Comparison of ENCODE assay signal across 18 cellular contexts in genomic region chr21:42230636-42231035, GRCh38. TPM values are rescaled to one million over a fixed set of nuclear protein-coding genes. Genes with fewer than 3 reads are reported as not detected.
A peak's percentile ranks its signal among the peaks of the same experiment; 100 is the strongest.
DNase-seq lines count a peak whose midpoint lies in the region; ATAC-seq, FAIRE-seq and TF ChIP-seq lines count a peak whose summit lies in the region.
"Had no signal": no experiment of that assay in that cellular context is flagged by ENCODE, and none has a peak within 500 bp of the region (broad histone marks: within the 10 kb centered on the region; RNA-seq: fewer than 3 reads in every experiment).

No MANE protein-coding gene starts in this region.

- CTCF ChIA-PET in HepG2 (lab: Yijun Ruan, JAX; ENCODE audit: low intra/inter-chr PET ratio, low total read pairs), result no interaction called here

- WGBS in liver, result 84% methylated on average over 13 of the region's 13 CpGs
- WGBS in HepG2 (ENCODE audit: low lambda C conversion rate), result 20% methylated on average over 12 of the region's 13 CpGs

- POLR2A ChIA-PET in HepG2 (lab: Yijun Ruan, JAX), result no interaction called here

- TF ChIP-seq CTCF in liver (IDR thresholded peaks at IDR 0.05; ENCODE audit: low read depth, low read length, missing input control), result no peak
- no peak for TF ChIP-seq CTCF in HepG2 (CRISPR knock-in tag; IDR thresholded peaks at IDR 0.05)
- TF ChIP-seq CTCF in osteoblast (IDR thresholded peaks at IDR 0.05; ENCODE audit: extremely low read depth, low read depth, low read length), result no peak

- peak overlapping the region; percentile 94 to 95 for H3K27ac Mint-ChIP-seq in effector memory CD8-positive, alpha-beta T cell
- H3K27ac Mint-ChIP-seq: activated naive CD8-positive, alpha-beta T cell treated with anti-CD3 and anti-CD28 coated beads, Interleukin-2, amount 50 U/mL, for 24 hours had no signal

- H4K20me1 ChIP-seq in HepG2 (ENCODE audit: insufficient read depth, low read length) (no peaks in the 10 kb centered on the region), osteoblast (ENCODE audit: insufficient read depth, low read length) (no peaks in the 10 kb centered on the region)

- H3K9ac ChIP-seq in liver (ENCODE audit: low read depth in 1 of 2, low read length in 2 of 2), result no peak overlapping the region
- H3K9ac ChIP-seq in HepG2 (ENCODE audit: insufficient read depth, low read depth, low read length), result no peak overlapping the region

- H3K9me3 Mint-ChIP-seq in effector memory CD8-positive, alpha-beta T cell, result no peaks in the 10 kb centered on the region
- H3K9me3 Mint-ChIP-seq: activated naive CD8-positive, alpha-beta T cell treated with anti-CD3 and anti-CD28 coated beads, Interleukin-2, amount 50 U/mL, for 24 hours had no signal

- intact Hi-C loops in HepG2 (cut with micrococcal nuclease; ENCODE audit: unreplicated experiment), result no loop called here

- H3K79me2 ChIP-seq in HepG2 (ENCODE audit: insufficient read depth, low read length), result no peaks in the 10 kb centered on the region
- no peaks in the 10 kb centered on the region for H3K79me2 ChIP-seq in osteoblast (ENCODE audit: insufficient read depth, low read length)

- H3K4me3 ChIP-seq in liver (ENCODE audit: low read depth in 1 of 3, low read length in 3 of 3) (no peak overlapping the region), HepG2 (replicated peaks in 1 of 3; ENCODE audit: insufficient read depth in 1 of 3, low read depth in 2 of 3, low read length in 3 of 3) (no peak overlapping the region), osteoblast (ENCODE audit: insufficient read depth, low read length) (no peak overlapping the region)
- H3K4me3 ChIP-seq: PC-9, SJCRH30 had no signal

- BruUV-seq in HepG2 (replicated peaks; lab: Mats Ljungman, UMichigan), result no TSS peak

- peaks cover 59% of the 10 kb centered on the region for H3K36me3 Mint-ChIP-seq in effector memory CD8-positive, alpha-beta T cell (ENCODE audit: insufficient read depth)

- H3K36me3 ChIP-seq in liver (ENCODE audit: control insufficient read depth in 4 of 4, insufficient read depth in 3 of 4, low read depth in 1 of 4, low read length in 3 of 4) (no peaks in the 10 kb centered on the region), HepG2 (replicated peaks in 1 of 2; ENCODE audit: control insufficient read depth in 1 of 2, insufficient read depth in 2 of 2, low read length in 2 of 2) (no peaks in the 10 kb centered on the region), osteoblast (ENCODE audit: insufficient read depth, low read length) (no peaks in the 10 kb centered on the region)
- H3K36me3 ChIP-seq: SJCRH30 had no signal

- no peaks in the 10 kb centered on the region for H3K9me3 ChIP-seq in liver (ENCODE audit: control insufficient read depth in 4 of 4, low read length in 3 of 4)
- no peaks in the 10 kb centered on the region for H3K9me3 ChIP-seq in HepG2 (ENCODE audit: low read length)
- H3K9me3 ChIP-seq in osteoblast (ENCODE audit: low read depth, low read length), result no peaks in the 10 kb centered on the region
- H3K9me3 ChIP-seq: SJCRH30 had no signal

- H3K27ac ChIP-seq in liver (ENCODE audit: low read depth in 1 of 2, low read length in 2 of 2) (peak overlapping the region; percentile 14 to 45), HepG2 (ENCODE audit: extremely low read length, insufficient read depth, low read length) (no peak overlapping the region), osteoblast (ENCODE audit: low read depth, low read length) (no peak overlapping the region)
- H3K27ac ChIP-seq: PC-9, SJCRH30 had no signal

- no peaks in the 10 kb centered on the region for H3K27me3 Mint-ChIP-seq in effector memory CD8-positive, alpha-beta T cell
- H3K27me3 Mint-ChIP-seq: activated naive CD8-positive, alpha-beta T cell treated with anti-CD3 and anti-CD28 coated beads, Interleukin-2, amount 50 U/mL, for 24 hours had no signal

- no peak for TF ChIP-seq POLR2A in HepG2 (IDR thresholded peaks at IDR 0.05; ENCODE audit: insufficient read depth in 1 of 2, low read depth in 2 of 2, low read length in 2 of 2)

- TF ChIP-seq RAD21 in liver (IDR thresholded peaks at IDR 0.05) (no peak), HepG2 (CRISPR knock-in tag; IDR thresholded peaks at IDR 0.05) (no peak)

- in situ Hi-C loops in HepG2 (cut with HindIII; ENCODE audit: extremely low pct_ligation_motif_present, low pct_unique_long_range_greater_than_20kb), result no loop called here

- no peak for DNase-seq in HepG2 (ENCODE audit: low spot score)
- no peak for DNase-seq in effector memory CD8-positive, alpha-beta T cell
- DNase-seq in osteoblast (ENCODE audit: insufficient read length, low spot score, missing footprints), result peak; percentile 64
- DNase-seq in UCSD-AML1 (lab: John Stamatoyannopoulos, UW; ENCODE audit: unreplicated experiment), result no peak
- DNase-seq in NCI-H748 (lab: John Stamatoyannopoulos, UW; ENCODE audit: unreplicated experiment), result no peak
- DNase-seq in HCEC 1CT, result no peak
- DNase-seq: activated naive CD8-positive, alpha-beta T cell treated with anti-CD3 and anti-CD28 coated beads, Interleukin-2, amount 50 U/mL, for 24 hours; DMS79 treated with DMSO at 0.1 percent for 48 hours; IMR-90; NCI-H1694; NCI-H774; PC-9; SJCRH30; small intestine; stimulated activated CD4-positive, alpha-beta T cell treated with anti-CD3 and anti-CD28 coated beads, Interleukin-4, amount 100 ng/mL, for 1 hour had no signal

- no peaks in the 10 kb centered on the region for H3K27me3 ChIP-seq in liver (ENCODE audit: control insufficient read depth in 4 of 4, insufficient read depth in 4 of 4, low read length in 3 of 4)
- H3K27me3 ChIP-seq in HepG2 (ENCODE audit: control insufficient read depth in 1 of 2, insufficient read depth in 2 of 2, low read length in 2 of 2), result peaks cover 0 to 58% of the 10 kb centered on the region in 2 experiments; a peak in 4 of 5 replicates
- peaks cover 34% of the 10 kb centered on the region for H3K27me3 ChIP-seq in osteoblast (ENCODE audit: insufficient read depth, low read length)
- H3K27me3 ChIP-seq: SJCRH30 had no signal

- ATAC-seq in HepG2 (no peak), HG03159 (IDR thresholded peaks at IDR 0.05; ENCODE audit: unreplicated experiment) (no peak)
- ATAC-seq in effector memory CD8-positive, alpha-beta T cell (replicated peaks), result no peak
- ATAC-seq: activated naive CD8-positive, alpha-beta T cell treated with anti-CD3 and anti-CD28 coated beads, Interleukin-2, amount 50 U/mL, for 24 hours; esophagus mucosa had no signal

- H2AFZ ChIP-seq in HepG2 (ENCODE audit: low read length) (no peak overlapping the region), osteoblast (ENCODE audit: low read length) (no peak overlapping the region)
- H2AFZ ChIP-seq: PC-9 had no signal

- H3K4me3 Mint-ChIP-seq in effector memory CD8-positive, alpha-beta T cell, result peak overlapping the region in 1 of 2 donors; percentile 14
- H3K4me3 Mint-ChIP-seq: activated naive CD8-positive, alpha-beta T cell treated with anti-CD3 and anti-CD28 coated beads, Interleukin-2, amount 50 U/mL, for 24 hours had no signal

- no peak overlapping the region for H3K4me2 ChIP-seq in HepG2 (ENCODE audit: low read depth, low read length)
- H3K4me2 ChIP-seq in osteoblast (ENCODE audit: insufficient read depth, low read length), result no peak overlapping the region
- H3K4me2 ChIP-seq: PC-9 had no signal

- H3K4me1 ChIP-seq in liver (ENCODE audit: control insufficient read depth in 4 of 4, insufficient read depth in 4 of 4, low read length in 3 of 4) (peaks cover 15 to 32% (median 26%) of the 10 kb centered on the region in 4 donors), HepG2 (ENCODE audit: insufficient read depth, low read length) (peaks cover 34% of the 10 kb centered on the region), osteoblast (ENCODE audit: insufficient read depth, low read length) (no peaks in the 10 kb centered on the region)
- H3K4me1 ChIP-seq: SJCRH30 had no signal

- no peak for TF ChIP-seq EP300 in HepG2 (IDR thresholded peaks at IDR 0.05; ENCODE audit: low read depth in 2 of 2, low read length in 2 of 2)
- TF ChIP-seq EP300 in HepG2 (CRISPR knock-in tag; IDR thresholded peaks at IDR 0.05; ENCODE audit: borderline replicate concordance), result no peak

- FAIRE-seq in HepG2 (lab: Jason Lieb, UNC), result no peak
- FAIRE-seq: small intestine had no signal

- peaks cover 51 to 56% of the 10 kb centered on the region in 2 donors for H3K4me1 Mint-ChIP-seq in effector memory CD8-positive, alpha-beta T cell (ENCODE audit: low read depth in 2 of 2)

TF ChIP-seq in liver, 16 proteins besides CTCF, POLR2A, EP300 and RAD21 (continues in another document):
- no peak for TF ChIP-seq ATF3 (IDR thresholded peaks at IDR 0.05)

RNA-seq across cellular contexts. Expression of gene ABCG1, which starts 11.7 kb away (rescaled TPM):
- total RNA-seq in liver, result 1 to 10 TPM; 7.1 to 9.7 TPM
- 1 to 10 TPM; 1.6 to 3.5 TPM for polyA plus RNA-seq in liver
- not detected in 2 replicates for total RNA-seq in HepG2 (2016; rRNA removed; fragmentation: Illumina TruSeq; extraction: Trizol)
- total RNA-seq in HepG2 (2016; cell fraction: cytosol; rRNA removed; fragmentation: Illumina TruSeq; extraction: Trizol; ENCODE audit: low read depth), result not detected in 2 replicates
- total RNA-seq in HepG2 (2016; cell fraction: insoluble cytoplasmic fraction; rRNA removed; fragmentation: Illumina TruSeq; extraction: Trizol), result not detected in 2 replicates
- not detected in 2 replicates for total RNA-seq in HepG2 (2016; cell fraction: membrane; rRNA removed; fragmentation: Illumina TruSeq; extraction: Trizol)
- total RNA-seq in HepG2 (2016; cell fraction: nucleus; rRNA removed; fragmentation: Illumina TruSeq; extraction: Trizol), result not detected in 2 replicates
- 0.04 and 0.10 TPM in 2 replicates for polyA plus RNA-seq in HepG2 (2011; rRNA removed)
- polyA plus RNA-seq in HepG2 (2011; cell fraction: cytosol; rRNA removed), result 0.08 TPM in 2 replicates
- 0.06 and 0.12 TPM in 2 replicates for polyA plus RNA-seq in HepG2 (2011; cell fraction: nucleus; rRNA removed)
- 0.09 TPM in 1 of 2 replicates, not detected in the other for polyA plus RNA-seq in HepG2 (2012)
- not detected in 2 replicates for polyA plus RNA-seq in HepG2 (2016; cell fraction: cytosol; fragmentation: Illumina TruSeq; extraction: Trizol; ENCODE audit: low read depth)
- polyA plus RNA-seq in HepG2 (2016; cell fraction: insoluble cytoplasmic fraction; fragmentation: Illumina TruSeq; extraction: Trizol; ENCODE audit: low read depth), result not detected in 2 replicates
- not detected in 2 replicates for polyA plus RNA-seq in HepG2 (2016; cell fraction: membrane; fragmentation: Illumina TruSeq; extraction: Trizol; ENCODE audit: low read depth)
- polyA plus RNA-seq in HepG2 (2016; cell fraction: nucleus; fragmentation: Illumina TruSeq; extraction: Trizol; ENCODE audit: insufficient read depth, low read depth), result not detected in 2 replicates
- polyA minus RNA-seq in HepG2 (2011; rRNA and poly(A)+ RNA removed; ENCODE audit: low replicate concordance), result 0.10 and 7.4 TPM in 2 replicates
- 0.97 TPM in 1 of 2 replicates, not detected in the other for polyA minus RNA-seq in HepG2 (2011; cell fraction: cytosol; rRNA and poly(A)+ RNA removed)
- polyA minus RNA-seq in HepG2 (2011; cell fraction: nucleus; rRNA and poly(A)+ RNA removed), result not detected in 2 replicates
- total RNA-seq in osteoblast, result under 0.01 and 0.72 TPM in 2 replicates

Comparison
In these comparisons a context has a peak if more than half of its experiments do, and no peak if none do; other contexts are left out.
1. H3K27ac ChIP-seq: peak in liver (2 of 2); none in HepG2 (single experiment) and osteoblast (single experiment).